11 cellular contexts compared by ENCODE assay signal in the genomic region with DNA sequence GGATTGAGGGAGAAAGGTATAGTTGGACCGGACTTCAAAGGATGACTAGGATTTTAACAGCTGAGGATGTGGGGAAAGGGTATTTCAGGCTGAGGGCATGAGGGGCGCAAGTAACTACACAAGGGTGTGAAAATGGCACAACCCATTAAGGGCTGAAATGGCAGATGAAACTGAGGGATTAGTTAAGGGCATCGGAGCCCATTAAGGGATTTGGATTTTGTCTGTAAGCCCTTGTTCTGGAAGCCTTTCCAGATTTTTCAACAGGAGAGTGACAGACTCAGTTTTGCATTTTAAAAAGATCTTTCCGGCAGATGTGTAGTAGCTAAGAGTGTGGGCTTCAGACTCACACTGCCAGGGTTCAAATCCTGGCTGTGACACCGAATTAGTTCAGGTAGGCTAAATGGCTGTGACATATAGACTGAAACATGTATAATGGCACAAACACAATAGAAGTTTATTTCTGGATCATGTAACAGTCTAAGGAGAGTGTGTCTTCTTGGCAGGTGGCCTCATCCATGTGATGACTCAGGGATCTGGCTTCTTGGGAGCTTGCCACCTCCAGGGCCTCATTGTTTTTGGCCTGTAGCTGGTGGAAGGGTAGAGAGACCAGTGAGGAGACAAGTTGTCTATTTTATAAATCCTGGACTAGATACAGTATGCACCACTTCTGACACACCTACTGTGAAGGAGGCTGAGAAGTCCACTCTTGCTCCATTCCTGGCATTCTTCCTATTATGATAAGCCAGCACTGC. TPM values are rescaled to one million over a fixed set of nuclear protein-coding genes. Genes with fewer than 3 reads are reported as not detected.
DNase-seq lines count a peak whose midpoint lies in the region; ATAC-seq and TF ChIP-seq lines count a peak whose summit lies in the region.
"Had no signal": no experiment of that assay in that cellular context is flagged by ENCODE, and none has a peak within 500 bp of the region (broad histone marks: within the 10 kb centered on the region; RNA-seq: fewer than 3 reads in every experiment).

No MANE protein-coding gene starts in this region.

- peaks cover 11% of the 10 kb centered on the region for H3K4me1 ChIP-seq in adipocyte (ENCODE audit: control insufficient read depth, insufficient read depth, low read length)
- peaks cover 0 to 4% of the 10 kb centered on the region in 2 donors for H3K4me1 ChIP-seq in right atrium auricular region

- no peak for ATAC-seq in sciatic nerve

- DNase-seq in AG08395 (ENCODE audit: low spot score) (peak; percentile 96), HPDE6-E6E7 (ENCODE audit: extremely low spot score) (peak; percentile 76), adipocyte (ENCODE audit: low read depth) (peak; percentile 63), right atrium auricular region (ENCODE audit: low spot score) (no peak), NCI-H146 (lab: John Stamatoyannopoulos, UW) (no peak), caudate nucleus (lab: John Stamatoyannopoulos, UW) (no peak), sciatic nerve (ENCODE audit: low spot score) (no peak)
- DNase-seq in activated T-cell treated with anti-CD3 and anti-CD28 coated beads, Interleukin-2, amount 50 U/mL, for 48 hours = no peak
- DNase-seq: MV-4-11; stimulated activated CD4-positive, alpha-beta T cell treated with anti-CD3 and anti-CD28 coated beads, Interleukin-4, amount 100 ng/mL, for 4 hours had no signal

- H3K27me3 ChIP-seq in adipocyte (replicated peaks; ENCODE audit: control insufficient read depth, insufficient read depth, low read length) = peaks cover 47% of the 10 kb centered on the region
- no peaks in the 10 kb centered on the region for H3K27me3 ChIP-seq in right atrium auricular region
- H3K27me3 ChIP-seq: vagina had no signal

- intact Hi-C loops in sciatic nerve (cut with DNase I) = no loop called here

- H3K36me3 ChIP-seq in adipocyte (ENCODE audit: control insufficient read depth, insufficient read depth, low read length, severe bottlenecking) (no peaks in the 10 kb centered on the region), right atrium auricular region (no peaks in the 10 kb centered on the region)
- H3K36me3 ChIP-seq: vagina had no signal

- H3K27ac ChIP-seq in right atrium auricular region = peak overlapping the region; percentile 7 to 63
- H3K27ac ChIP-seq in caudate nucleus (ENCODE audit: low read depth, low read length) = no peak overlapping the region
- H3K27ac ChIP-seq: vagina had no signal

- H3K9me3 ChIP-seq in adipocyte (ENCODE audit: control insufficient read depth, low read length) = peaks cover 3% of the 10 kb centered on the region
- H3K9me3 ChIP-seq in right atrium auricular region = no peaks in the 10 kb centered on the region
- H3K9me3 ChIP-seq: vagina had no signal

- TF ChIP-seq CTCF in right atrium auricular region (IDR thresholded peaks at IDR 0.05) = no peak

- H3K4me3 ChIP-seq in adipocyte (ENCODE audit: low read length) (no peak overlapping the region), right atrium auricular region (no peak overlapping the region)
- H3K4me3 ChIP-seq: vagina had no signal

- no peak overlapping the region for H3K9ac ChIP-seq in adipocyte (ENCODE audit: low read length)

RNA-seq across cellular contexts. Expression of a gene that starts 49.6 kb away (rescaled TPM):
- 10 to 100 TPM in 1 of 2 donors, 1 to 10 TPM in 1; 9.7 to 10.2 TPM for total RNA-seq in right atrium auricular region
- total RNA-seq in sciatic nerve = 0.45 TPM

RNA-seq across cellular contexts. Expression of a gene that starts 56.4 kb away (rescaled TPM):
- 100 to 1,000 TPM; 420 to 821 TPM for total RNA-seq in right atrium auricular region
- 271 TPM for total RNA-seq in sciatic nerve

Comparison
In these comparisons a context has a peak if more than half of its experiments do, and no peak if none do; other contexts are left out.
1. DNase-seq: peak in AG08395 (single experiment), HPDE6-E6E7 (single experiment) and adipocyte (single experiment); none in right atrium auricular region (single experiment), activated T-cell treated with anti-CD3 and anti-CD28 coated beads, Interleukin-2, amount 50 U/mL, for 48 hours (0 of 2), NCI-H146 (single experiment), caudate nucleus (0 of 61) and sciatic nerve (single experiment).